12 cellular contexts compared by ENCODE assay signal in genomic region chr7:36677769-36678435, GRCh38. TPM values are rescaled to one million over a fixed set of nuclear protein-coding genes. Genes with fewer than 3 reads are reported as not detected.
A peak's percentile ranks its signal among the peaks of the same experiment; 100 is the strongest.
DNase-seq lines count a peak whose midpoint lies in the region; ATAC-seq, FAIRE-seq and TF ChIP-seq lines count a peak whose summit lies in the region.
"Had no signal": no experiment of that assay in that cellular context is flagged by ENCODE, and none has a peak within 500 bp of the region (broad histone marks: within the 10 kb centered on the region; RNA-seq: fewer than 3 reads in every experiment).

No MANE protein-coding gene starts in this region.

- H3K4me3 ChIP-seq in psoas muscle (no peak overlapping the region), WERI-Rb-1 (ENCODE audit: low read depth, low read length) (no peak overlapping the region)

- H3K9me3 Mint-ChIP-seq in activated naive CD8-positive, alpha-beta T cell treated with anti-CD3 and anti-CD28 coated beads for 36 hours: peaks cover 13% of the 10 kb centered on the region

- no peaks in the 10 kb centered on the region for H3K4me1 ChIP-seq in psoas muscle

- H3K27me3 ChIP-seq in psoas muscle (ENCODE audit: insufficient read depth in 3 of 3, low read length in 2 of 3) (peaks cover 0 to 3% (median 0%) of the 10 kb centered on the region in 3 donors), WERI-Rb-1 (ENCODE audit: insufficient read depth, low read depth, severe bottlenecking) (no peaks in the 10 kb centered on the region)

- FAIRE-seq in GM18507 (lab: Jason Lieb, UNC): peak; percentile 46

- DNase-seq in GM18507 (ENCODE audit: extremely low spot score, insufficient read length, low read depth): no peak
- no peak for DNase-seq in T-helper 17 cell
- peak; percentile 70 for DNase-seq in activated naive CD8-positive, alpha-beta T cell treated with anti-CD3 and anti-CD28 coated beads for 36 hours
- DNase-seq in stimulated activated CD4-positive, alpha-beta T cell treated with anti-CD3 and anti-CD28 coated beads, Interleukin-4, amount 100 ng/mL, for 48 hours (ENCODE audit: low read depth in 2 of 2): peak; percentile 43 to 76
- DNase-seq in psoas muscle: no peak
- DNase-seq in WERI-Rb-1: no peak
- no peak for DNase-seq in 8988T
- DNase-seq: COR-L47, NCI-H446 had no signal

- H3K4me3 Mint-ChIP-seq in T-helper 17 cell: peak overlapping the region; percentile 63
- H3K4me3 Mint-ChIP-seq in activated naive CD8-positive, alpha-beta T cell treated with anti-CD3 and anti-CD28 coated beads for 36 hours: peak overlapping the region; percentile 69

- H3K27me3 Mint-ChIP-seq in T-helper 17 cell: no peaks in the 10 kb centered on the region
- H3K27me3 Mint-ChIP-seq in activated naive CD8-positive, alpha-beta T cell treated with anti-CD3 and anti-CD28 coated beads for 36 hours: no peaks in the 10 kb centered on the region

- ATAC-seq in T-helper 17 cell (no peak), psoas muscle (no peak), GM18861 (IDR thresholded peaks at IDR 0.05; ENCODE audit: unreplicated experiment) (no peak)
- ATAC-seq: HCT116, left colon had no signal

- no peaks in the 10 kb centered on the region for H3K36me3 Mint-ChIP-seq in T-helper 17 cell (ENCODE audit: low read depth)
- peaks cover 49% of the 10 kb centered on the region for H3K36me3 Mint-ChIP-seq in activated naive CD8-positive, alpha-beta T cell treated with anti-CD3 and anti-CD28 coated beads for 36 hours

- TF ChIP-seq CTCF in psoas muscle (IDR thresholded peaks at IDR 0.05) (no peak), WERI-Rb-1 (IDR thresholded peaks at IDR 0.05; ENCODE audit: low read depth, low read length) (no peak)

- H3K9me3 ChIP-seq in T-helper 17 cell (ENCODE audit: control insufficient read depth, low read length, poor library complexity, severe bottlenecking) (no peaks in the 10 kb centered on the region), psoas muscle (no peaks in the 10 kb centered on the region), WERI-Rb-1 (ENCODE audit: severe bottlenecking) (no peaks in the 10 kb centered on the region)

- H3K27ac ChIP-seq in psoas muscle (no peak overlapping the region), WERI-Rb-1 (no peak overlapping the region)

- intact Hi-C loops in psoas muscle (cut with DNase I): loop anchor here in 1 of 2 donors (10.0 kb wide), 1 partner anchor 183 kb away; no protein-coding TSS in a partner anchor

- peak overlapping the region; percentile 83 for H3K27ac Mint-ChIP-seq in T-helper 17 cell
- peak overlapping the region; percentile 96 for H3K27ac Mint-ChIP-seq in activated naive CD8-positive, alpha-beta T cell treated with anti-CD3 and anti-CD28 coated beads for 36 hours

- 80 to 96% (median 91%) methylated on average over 2 of the region's 2 CpGs for WGBS in psoas muscle, 3 donors

- H3K36me3 ChIP-seq in psoas muscle (ENCODE audit: insufficient read depth in 1 of 2, low read depth in 1 of 2) (no peaks in the 10 kb centered on the region), WERI-Rb-1 (no peaks in the 10 kb centered on the region)

- peaks cover 19% of the 10 kb centered on the region for H3K4me1 Mint-ChIP-seq in T-helper 17 cell
- peaks cover 69% of the 10 kb centered on the region for H3K4me1 Mint-ChIP-seq in activated naive CD8-positive, alpha-beta T cell treated with anti-CD3 and anti-CD28 coated beads for 36 hours

RNA-seq across cellular contexts. Expression of gene AOAH, which starts 46.4 kb away (rescaled TPM):
- total RNA-seq in T-helper 17 cell (1 to 10 TPM; 2.6 to 7.0 TPM), psoas muscle (1 to 10 TPM in 2 of 4 donors, under 1 TPM in 2; 0.83 to 2.1 (median 1.2) TPM)
- total RNA-seq in activated naive CD8-positive, alpha-beta T cell treated with anti-CD3 and anti-CD28 coated beads for 36 hours: 1 to 10 TPM; 5.3 to 7.1 TPM
- under 1 TPM; 0.04 to 0.49 (median 0.38) TPM for polyA plus RNA-seq in psoas muscle

Comparison
In these comparisons a context has a peak if more than half of its experiments do, and no peak if none do; other contexts are left out.
1. DNase-seq: peak in activated naive CD8-positive, alpha-beta T cell treated with anti-CD3 and anti-CD28 coated beads for 36 hours (single experiment) and stimulated activated CD4-positive, alpha-beta T cell treated with anti-CD3 and anti-CD28 coated beads, Interleukin-4, amount 100 ng/mL, for 48 hours (2 of 2); none in GM18507 (single experiment), T-helper 17 cell (0 of 3), psoas muscle (0 of 2), WERI-Rb-1 (single experiment) and 8988T (single experiment).